ENCODE assay signal across 2 cellular contexts in the genomic region with DNA sequence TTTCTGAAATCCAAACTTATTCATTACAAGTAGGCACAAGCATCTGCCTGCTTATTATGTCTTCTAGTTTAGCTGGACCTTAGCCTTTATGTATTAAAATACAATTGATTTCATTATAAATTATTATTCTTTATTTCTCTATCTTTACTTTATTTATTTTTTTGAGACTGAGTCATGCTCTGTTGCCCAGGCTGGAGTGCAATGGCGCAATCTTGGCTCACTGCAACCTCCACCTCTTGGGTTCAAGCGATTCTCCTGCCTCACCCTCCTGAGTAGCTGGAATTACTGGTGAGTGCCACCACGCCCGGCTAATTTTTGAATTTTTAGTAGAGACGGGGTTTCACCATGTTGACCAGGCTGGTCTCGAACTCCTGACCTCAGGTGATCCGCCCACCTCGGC. TPM values are rescaled to one million over a fixed set of nuclear protein-coding genes. Genes with fewer than 3 reads are reported as not detected.
"Had no signal": no experiment of that assay in that cellular context is flagged by ENCODE, and none has a peak within 500 bp of the region (broad histone marks: within the 10 kb centered on the region; RNA-seq: fewer than 3 reads in every experiment).

No MANE protein-coding gene starts in this region.

RNA-seq across cellular contexts. Expression of gene EFR3B, which starts 42.8 kb away (rescaled TPM):
- total RNA-seq: activated CD4-positive, alpha-beta memory T cell treated with anti-CD3 and anti-CD28 coated beads, Interleukin-2, amount 10 ng/mL, durations not matched to agents 7 days and 5 days; T-helper 17 cell had no signal
